ENCODE assay signal across 8 cellular contexts in the genomic region with DNA sequence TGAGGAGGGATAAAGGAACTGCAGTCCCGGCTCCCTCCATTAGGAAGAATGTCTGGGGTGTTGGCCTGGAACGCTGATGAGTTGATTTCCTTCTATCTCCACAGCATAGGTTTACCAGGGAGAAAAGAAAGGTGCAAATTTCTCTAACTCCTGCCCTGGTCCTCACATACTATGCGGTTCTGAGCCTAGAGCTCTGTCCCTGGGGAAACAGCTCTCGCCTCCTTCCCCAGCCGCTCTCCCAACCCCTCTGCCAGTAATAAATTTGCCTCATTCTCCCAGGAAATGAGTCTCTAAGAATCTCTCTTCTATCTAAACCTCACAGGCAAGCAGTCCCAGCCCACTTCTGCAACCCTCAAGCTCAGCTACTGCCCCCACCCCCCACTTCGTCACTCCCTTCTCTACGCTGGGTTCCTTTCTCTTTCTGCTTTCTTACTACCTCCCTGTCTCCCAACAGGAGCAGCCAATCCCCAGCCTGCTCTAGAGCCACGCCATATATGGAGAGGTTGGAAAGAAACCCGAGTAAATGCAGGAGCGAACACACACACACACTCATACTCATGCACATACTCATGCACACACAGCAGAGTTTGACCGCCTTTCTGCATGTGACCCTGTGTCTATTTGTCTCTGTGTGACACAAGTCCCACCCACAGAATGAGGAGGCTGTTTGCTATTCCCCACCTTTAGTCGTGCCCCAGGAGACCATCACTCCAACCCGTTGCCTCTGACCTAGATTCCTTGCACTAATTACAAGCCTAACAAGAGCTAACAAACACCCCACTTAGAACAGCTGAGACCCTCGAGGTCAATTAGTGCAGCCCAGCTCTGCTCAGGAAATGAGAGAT. TPM values are rescaled to one million over a fixed set of nuclear protein-coding genes. Genes with fewer than 3 reads are reported as not detected.
DNase-seq lines count a peak whose midpoint lies in the region; ATAC-seq and TF ChIP-seq lines count a peak whose summit lies in the region.

No MANE protein-coding gene starts in this region.

- peaks cover 74 to 92% (median 80%) of the 10 kb centered on the region in 3 donors for H3K4me1 Mint-ChIP-seq in naive B cell

- H3K27me3 Mint-ChIP-seq in naive B cell: no peaks in the 10 kb centered on the region

- peak in 1 of 2 donors; percentile 52 for TF ChIP-seq POLR2A in vagina (IDR thresholded peaks at IDR 0.05)

- H3K4me3 Mint-ChIP-seq in naive B cell: peak overlapping the region; percentile 75 to 96 (median 92)

- peak overlapping the region; percentile 95 for H3K27ac ChIP-seq in vagina

- peak; percentile 11 to 25 for ATAC-seq in naive B cell (ENCODE audit: low read depth in 2 of 2)

- peaks cover 50% of the 10 kb centered on the region for H3K4me1 ChIP-seq in vagina

- TF ChIP-seq CTCF in WI38 (IDR thresholded peaks at IDR 0.05; ENCODE audit: low read depth, low read length) (0 out of 2 replicates have a peak, but pooled peaks have one; percentile 15), fibroblast of villous mesenchyme (IDR thresholded peaks at IDR 0.05; ENCODE audit: insufficient read depth, low read depth, low read length) (peak; percentile 28), vagina (IDR thresholded peaks at IDR 0.05) (no peak)

- H3K27ac Mint-ChIP-seq in naive B cell: peak overlapping the region; percentile 96 to 99 (median 99)

- H3K9me3 ChIP-seq in vagina: no peaks in the 10 kb centered on the region

- DNase-seq in GF-D8 (lab: John Stamatoyannopoulos, UW) (peak; percentile 89), GOT3 (lab: John Stamatoyannopoulos, UW) (peak; percentile 67), NCI-H1436 treated with DMSO at 0.1 percent for 48 hours (lab: John Stamatoyannopoulos, UW) (peak; percentile 85), fibroblast of villous mesenchyme (ENCODE audit: low read depth) (peak; percentile 99), naive B cell (no peak), vagina (ENCODE audit: extremely low spot score in 2 of 2) (peak in 1 of 2 donors; percentile 97), T-helper 9 cell (no peak)

- H3K36me3 Mint-ChIP-seq in naive B cell: peaks cover 4 to 7% of the 10 kb centered on the region in 2 donors

- no peaks in the 10 kb centered on the region for H3K27me3 ChIP-seq in vagina

- H3K9me3 Mint-ChIP-seq in naive B cell: peaks cover 0 to under 1% (median 0%) of the 10 kb centered on the region in 7 donors

- peaks cover 0 to 10% of the 10 kb centered on the region in 2 donors for H3K36me3 ChIP-seq in vagina

- peak overlapping the region; percentile 20; the same call in 1 of the 2 replicates for H3K4me3 ChIP-seq in WI38 (ENCODE audit: low read depth, low read length)
- H3K4me3 ChIP-seq in fibroblast of villous mesenchyme (ENCODE audit: low read depth, low read length): peak overlapping the region; percentile 19
- H3K4me3 ChIP-seq in vagina: peak overlapping the region; percentile 35 to 40

- intact Hi-C loops in vagina (cut with DNase I): loop anchor here (10.0 kb wide), 1 partner anchor 198 kb away; no protein-coding TSS in a partner anchor

RNA-seq across cellular contexts. Expression of a gene that starts 13.4 kb away (rescaled TPM):
- total RNA-seq in fibroblast of villous mesenchyme (43.2 and 99.9 TPM in 2 replicates), vagina (33.9 TPM)
- polyA plus RNA-seq in naive B cell (ENCODE audit: low read depth in 6 of 6): 10 to 100 TPM; 64.9 to 97.5 (median 84.0) TPM

Comparison
In these comparisons a context has a peak if more than half of its experiments do, and no peak if none do; other contexts are left out.
1. DNase-seq: peak in GF-D8 (single experiment), GOT3 (single experiment), NCI-H1436 treated with DMSO at 0.1 percent for 48 hours (single experiment) and fibroblast of villous mesenchyme (single experiment); none in naive B cell (single experiment) and T-helper 9 cell (single experiment).
2. CTCF ChIP-seq: peak in WI38 (single experiment) and fibroblast of villous mesenchyme (single experiment); none in vagina (0 of 3).
3. Peak in every context shown above with its lines, with median percentiles within 50 percentile points of each other: H3K4me3 ChIP-seq.